13 cellular contexts compared by ENCODE assay signal in the genomic region with DNA sequence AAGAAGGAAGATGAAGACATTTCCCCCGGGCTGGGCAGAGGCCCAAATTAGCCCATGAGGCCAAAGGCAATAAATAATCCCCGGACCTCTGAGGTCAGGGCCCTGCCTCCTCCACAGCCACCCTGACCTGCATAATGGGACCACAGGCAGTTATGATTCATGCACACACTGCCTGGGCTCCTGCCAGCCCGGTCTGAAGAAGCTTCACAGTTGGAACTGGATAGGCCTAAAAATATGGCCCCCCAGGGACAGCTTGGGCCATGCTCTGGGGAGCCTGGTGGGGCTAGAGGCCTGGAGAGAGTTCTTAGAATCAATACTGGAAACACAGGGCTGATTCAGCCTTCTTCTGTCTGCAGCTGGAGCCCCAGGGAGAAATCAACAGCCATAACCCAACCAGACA.
DNase-seq lines count a peak whose midpoint lies in the region; TF ChIP-seq lines count a peak whose summit lies in the region.
"Had no signal": no experiment of that assay in that cellular context is flagged by ENCODE, and none has a peak within 500 bp of the region (broad histone marks: within the 10 kb centered on the region; RNA-seq: fewer than 3 reads in every experiment).

No MANE protein-coding gene starts in this region.

- DNase-seq in GM04504 (ENCODE audit: low read depth) (peak; percentile 16), NCI-H526 treated with DMSO at 0.1 percent for 48 hours (lab: John Stamatoyannopoulos, UW) (peak; percentile 41), fibroblast of mammary gland (ENCODE audit: low read depth) (peak; percentile 59), skeletal muscle cell (ENCODE audit: low read depth) (peak; percentile 36), HUDEP-2 (lab: John Stamatoyannopoulos, UW; ENCODE audit: unreplicated experiment in 76 of 76) (no peak), HCEC 1CT (no peak), D341Med (ENCODE audit: low spot score) (no peak), HT-29 (ENCODE audit: low spot score) (no peak)
- DNase-seq: activated T-cell treated with anti-CD3 and anti-CD28 coated beads for 4 hours, NCI-H510A, SHP77 treated with DMSO at 0.1 percent for 48 hours had no signal

- H3K4me3 ChIP-seq in fibroblast of mammary gland (ENCODE audit: control insufficient read depth, low read depth, low read length) (no peak overlapping the region), skeletal muscle cell (ENCODE audit: low read depth, low read length) (no peak overlapping the region)
- H3K4me3 ChIP-seq: ascending aorta, tibial nerve had no signal

- TF ChIP-seq CTCF in fibroblast of mammary gland (conservative IDR thresholded peaks at IDR 0.05; ENCODE audit: control insufficient read depth, insufficient read depth, low read depth, low read length): no peak

Comparison
In these comparisons a context has a peak if more than half of its experiments do, and no peak if none do; other contexts are left out.
1. DNase-seq: peak in GM04504 (single experiment), NCI-H526 treated with DMSO at 0.1 percent for 48 hours (single experiment), fibroblast of mammary gland (single experiment) and skeletal muscle cell (single experiment); none in HUDEP-2 (0 of 76), HCEC 1CT (single experiment), D341Med (single experiment) and HT-29 (single experiment).